In the genomic region with DNA sequence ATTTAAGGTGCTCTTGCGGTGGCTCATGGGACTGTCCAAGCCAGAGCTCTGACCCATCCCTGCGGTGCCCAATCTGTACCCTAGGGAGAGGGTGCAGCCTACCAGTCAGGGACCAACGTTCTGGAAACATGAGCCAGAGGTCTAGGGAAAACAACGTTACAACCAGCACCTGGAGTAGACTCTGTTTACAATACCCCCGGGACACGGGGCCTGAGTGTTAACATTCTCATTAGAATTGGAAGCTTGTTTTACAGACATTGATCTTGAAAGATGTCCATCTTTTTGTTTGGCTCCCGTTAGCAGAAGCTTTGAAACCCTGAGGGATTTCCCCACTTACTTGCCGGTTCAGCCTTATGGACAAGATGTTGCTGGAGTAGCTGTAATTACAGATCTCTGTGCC, we compare ENCODE assay signal across 20 cellular contexts. TPM values are rescaled to one million over a fixed set of nuclear protein-coding genes. Genes with fewer than 3 reads are reported as not detected.
A peak's percentile ranks its signal among the peaks of the same experiment; 100 is the strongest.
DNase-seq lines count a peak whose midpoint lies in the region; ATAC-seq and TF ChIP-seq lines count a peak whose summit lies in the region.
"Had no signal": no experiment of that assay in that cellular context is flagged by ENCODE, and none has a peak within 500 bp of the region (broad histone marks: within the 10 kb centered on the region; RNA-seq: fewer than 3 reads in every experiment).

No MANE protein-coding gene starts in this region.

- POLR2A ChIA-PET in CD8-positive, alpha-beta memory T cell (lab: Charles Lee), result interaction anchor here (0.5 to 1.5 kb wide), 4 partner anchors 8 to 188 kb away, joined by 3 to 5 read pairs (median 3); no protein-coding TSS in a partner anchor

- H3K27me3 Mint-ChIP-seq in CD8-positive, alpha-beta memory T cell, result peaks cover 0 to 1% of the 10 kb centered on the region in 2 donors
- H3K27me3 Mint-ChIP-seq: T-cell had no signal

- peaks cover 6 to 49% (median 13%) of the 10 kb centered on the region in 3 donors for H3K36me3 Mint-ChIP-seq in CD8-positive, alpha-beta memory T cell

- peaks cover 0 to 4% (median 2%) of the 10 kb centered on the region in 3 donors for H3K4me1 Mint-ChIP-seq in CD8-positive, alpha-beta memory T cell

- no peak for TF ChIP-seq POLR2A in breast epithelium (IDR thresholded peaks at IDR 0.05)

- H3K27ac Mint-ChIP-seq in CD8-positive, alpha-beta memory T cell, result no peak overlapping the region
- H3K27ac Mint-ChIP-seq: T-cell had no signal

- intact Hi-C loops in breast epithelium (cut with DNase I; ENCODE audit: low total_unique reads), result no loop called here

- no peaks in the 10 kb centered on the region for H3K9me3 Mint-ChIP-seq in CD8-positive, alpha-beta memory T cell
- H3K9me3 Mint-ChIP-seq: T-cell had no signal

- H3K4me1 ChIP-seq in breast epithelium, result no peaks in the 10 kb centered on the region
- no peaks in the 10 kb centered on the region for H3K4me1 ChIP-seq in CD8-positive, alpha-beta memory T cell (ENCODE audit: insufficient read depth, low read length)
- H3K4me1 ChIP-seq: A549 had no signal

- in situ Hi-C loops in T47D (cut with HindIII; ENCODE audit: low pct_unique_long_range_greater_than_20kb, low sequenced_read_pairs), result no loop called here

- DNase-seq in T47D (ENCODE audit: low read depth in 1 of 2, low spot score in 1 of 2) (peak; percentile 23 to 93), breast epithelium (ENCODE audit: low spot score in 2 of 2) (no peak), NCI-H1092 (lab: John Stamatoyannopoulos, UW) (peak; percentile 30), NCI-H69 (lab: John Stamatoyannopoulos, UW) (peak; percentile 62)
- no peak for DNase-seq in CD8-positive, alpha-beta memory T cell
- DNase-seq: DMS153, GDM1, GM23248, HCEC 1CT, IMR-90, NCI-H1694 treated with DMSO at 0.1 percent for 48 hours, NCI-H446 treated with DMSO at 0.1 percent for 48 hours, NCI-H748 treated with DMSO at 0.1 percent for 48 hours, OCI-M1, Right ventricle myocardium superior, T-cell had no signal

- TF ChIP-seq CTCF in breast epithelium (IDR thresholded peaks at IDR 0.05), result no peak

- ATAC-seq in GM18517 (IDR thresholded peaks at IDR 0.05; ENCODE audit: unreplicated experiment) (no peak), HG03354 (IDR thresholded peaks at IDR 0.05; ENCODE audit: poor library complexity, severe bottlenecking, unreplicated experiment) (no peak)
- ATAC-seq: A549, T-cell had no signal

- H3K4me3 ChIP-seq in breast epithelium, result no peak overlapping the region
- H3K4me3 ChIP-seq in CD8-positive, alpha-beta memory T cell (ENCODE audit: low read length), result no peak overlapping the region
- H3K4me3 ChIP-seq: A549, GM23248, SK-N-MC had no signal

- no peaks in the 10 kb centered on the region for H3K36me3 ChIP-seq in breast epithelium
- peaks cover 5% of the 10 kb centered on the region for H3K36me3 ChIP-seq in CD8-positive, alpha-beta memory T cell (ENCODE audit: insufficient read depth, low read length)

- no peak overlapping the region for H3K4me3 Mint-ChIP-seq in CD8-positive, alpha-beta memory T cell
- H3K4me3 Mint-ChIP-seq: T-cell had no signal

- H3K27ac ChIP-seq in breast epithelium, result no peak overlapping the region
- no peak overlapping the region for H3K27ac ChIP-seq in CD8-positive, alpha-beta memory T cell (ENCODE audit: low read depth, low read length)
- H3K27ac ChIP-seq: A549, GM23248, SK-N-MC had no signal

- no peaks in the 10 kb centered on the region for H3K9me3 ChIP-seq in breast epithelium
- no peaks in the 10 kb centered on the region for H3K9me3 ChIP-seq in CD8-positive, alpha-beta memory T cell (ENCODE audit: low read length)
- H3K9me3 ChIP-seq: A549 had no signal

- CTCF ChIA-PET in CD8-positive, alpha-beta memory T cell (lab: Charles Lee), result interaction anchor here (1.0 kb wide), 1 partner anchor 18 kb away, joined by 3 read pairs; no protein-coding TSS in a partner anchor

- H3K27me3 ChIP-seq in breast epithelium, result no peaks in the 10 kb centered on the region
- no peaks in the 10 kb centered on the region for H3K27me3 ChIP-seq in CD8-positive, alpha-beta memory T cell (ENCODE audit: insufficient read depth, low read length, poor library complexity, severe bottlenecking)

RNA-seq across cellular contexts. Expression of a gene that starts 6.9 kb away (rescaled TPM):
- 10 to 100 TPM; 65.1 to 83.6 (median 70.9) TPM for total RNA-seq in breast epithelium
- 10 to 100 TPM in 1 of 2 experiments, 1 to 10 TPM in 1; 9.8 to 10.3 TPM for total RNA-seq in CD8-positive, alpha-beta memory T cell
- 8.2 TPM for polyA plus RNA-seq in CD8-positive, alpha-beta memory T cell

Comparison
In these comparisons a context has a peak if more than half of its experiments do, and no peak if none do; other contexts are left out.
1. DNase-seq: peak in T47D (2 of 2), NCI-H1092 (single experiment) and NCI-H69 (single experiment); none in breast epithelium (0 of 2) and CD8-positive, alpha-beta memory T cell (0 of 5).
2. RNA of a gene that starts 6.9 kb away (total RNA-seq): 65.1 to 83.6 TPM in breast epithelium; 9.8 to 10.3 TPM in CD8-positive, alpha-beta memory T cell; every median in the first group is over 4 times any median in the second.